ENCODE assay signal across 8 cellular contexts in the genomic region with DNA sequence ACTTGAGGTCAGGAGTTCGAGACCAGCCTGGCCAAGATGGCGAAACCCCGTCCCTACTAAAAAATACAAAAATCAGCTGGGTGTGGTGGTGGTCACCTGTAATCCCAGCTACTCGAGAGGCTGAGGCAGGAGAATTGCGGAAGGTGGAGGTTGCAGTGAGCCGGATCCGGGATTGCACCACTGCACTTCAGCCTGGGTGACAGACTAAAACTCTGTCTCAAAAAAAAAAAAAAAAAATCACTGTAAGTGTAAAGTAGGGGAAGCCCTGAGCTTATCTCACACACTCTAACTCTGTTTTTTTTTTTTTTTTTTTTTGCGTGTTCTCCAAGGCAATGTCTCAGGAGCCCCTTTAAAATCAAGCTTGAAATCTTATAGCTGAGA. TPM values are rescaled to one million over a fixed set of nuclear protein-coding genes. Genes with fewer than 3 reads are reported as not detected.
DNase-seq lines count a peak whose midpoint lies in the region; ATAC-seq, FAIRE-seq and TF ChIP-seq lines count a peak whose summit lies in the region.

No MANE protein-coding gene starts in this region.

- ATAC-seq in HG02759 (IDR thresholded peaks at IDR 0.05; ENCODE audit: unreplicated experiment), result no peak
- no peak for ATAC-seq in GM21737 (IDR thresholded peaks at IDR 0.05; ENCODE audit: unreplicated experiment)

- no peak for TF ChIP-seq CTCF in AG04450 (IDR thresholded peaks at IDR 0.05; ENCODE audit: low read depth, low read length)
- no peak for TF ChIP-seq CTCF in colonic mucosa (IDR thresholded peaks at IDR 0.05)

- FAIRE-seq in frontal cortex (lab: Jason Lieb, UNC), result no peak

- peak overlapping the region; percentile 82; the same call in 1 of the 2 replicates for H3K4me3 ChIP-seq in AG04450 (ENCODE audit: low read depth, low read length)
- H3K4me3 ChIP-seq in colonic mucosa, result no peak overlapping the region
- H3K4me3 ChIP-seq in muscle layer of duodenum (ENCODE audit: low read depth in 1 of 2, low read length in 2 of 2), result peak overlapping the region; percentile 73 to 93

- H3K27me3 ChIP-seq in AG04450 (ENCODE audit: control insufficient read depth, insufficient read depth, low read length) (no peaks in the 10 kb centered on the region), colonic mucosa (no peaks in the 10 kb centered on the region), muscle layer of duodenum (ENCODE audit: low read depth, low read length) (no peaks in the 10 kb centered on the region)

- intact Hi-C loops in colonic mucosa (cut with DNase I), result no loop called here

- POLR2A ChIA-PET in AG04450 (lab: Yijun Ruan, JAX), result interaction anchor here (0.6 to 2.0 kb wide), 7 partner anchors 10 to 116 kb away, joined by 3 to 11 read pairs (median 6); partner anchors contain the start of gene TIMELESS

- DNase-seq in AG04450 (ENCODE audit: low read depth, low spot score), result no peak
- DNase-seq in colonic mucosa, result no peak
- DNase-seq in frontal cortex (ENCODE audit: low spot score in 2 of 2), result no peak
- DNase-seq in GF-D8 (lab: John Stamatoyannopoulos, UW), result no peak

- CTCF ChIA-PET in AG04450 (lab: Charles Lee), result interaction anchor here (0.7 to 3.5 kb wide), 7 partner anchors 8 to 115 kb away, joined by 3 to 25 read pairs (median 8); no protein-coding TSS in a partner anchor

- H3K27ac ChIP-seq in AG04450 (ENCODE audit: low read depth, low read length), result peak overlapping the region; percentile 22
- peak overlapping the region; percentile 45 for H3K27ac ChIP-seq in KOPT-K1 (ENCODE audit: low read depth, low read length, poor library complexity, severe bottlenecking)
- peak overlapping the region; percentile 77 for H3K27ac ChIP-seq in colonic mucosa
- peak overlapping the region; percentile 96 for H3K27ac ChIP-seq in muscle layer of duodenum (ENCODE audit: low read length)

- H3K9me3 ChIP-seq in AG04450 (ENCODE audit: control insufficient read depth, insufficient read depth, low read length) (no peaks in the 10 kb centered on the region), KOPT-K1 (ENCODE audit: insufficient read depth, low read length, poor library complexity, severe bottlenecking) (no peaks in the 10 kb centered on the region), colonic mucosa (no peaks in the 10 kb centered on the region), muscle layer of duodenum (ENCODE audit: control insufficient read depth in 1 of 2, low read length in 2 of 2) (no peaks in the 10 kb centered on the region)

- H3K36me3 ChIP-seq in KOPT-K1 (ENCODE audit: insufficient read depth, low read length) (no peaks in the 10 kb centered on the region), colonic mucosa (no peaks in the 10 kb centered on the region), muscle layer of duodenum (ENCODE audit: control insufficient read depth in 1 of 2, insufficient read depth in 2 of 2, low read length in 2 of 2) (peaks cover 0 to 9% of the 10 kb centered on the region in 2 donors)

- H3K4me1 ChIP-seq in colonic mucosa (no peaks in the 10 kb centered on the region), muscle layer of duodenum (ENCODE audit: control insufficient read depth in 1 of 2, insufficient read depth in 2 of 2, low read length in 2 of 2) (peaks cover 0 to 5% of the 10 kb centered on the region in 2 donors)

- peak overlapping the region in 1 of 2 donors; percentile 76 for H3K9ac ChIP-seq in colonic mucosa (ENCODE audit: low read depth in 2 of 2, low read length in 2 of 2)

RNA-seq across cellular contexts. Expression of gene RBMS2, which starts 0.4 kb away (rescaled TPM):
- 96.4 and 117 TPM in 2 replicates for polyA plus RNA-seq in AG04450 (2011; rRNA removed)
- 172 and 208 TPM in 2 replicates for polyA minus RNA-seq in AG04450 (2011; rRNA and poly(A)+ RNA removed)
- total RNA-seq in colonic mucosa (10 to 100 TPM; 16.8 to 42.7 TPM), frontal cortex (2.4 TPM)

RNA-seq across cellular contexts. Expression of gene GLS2, which starts 33.2 kb away (rescaled TPM):
- 0.10 and 0.12 TPM in 2 replicates for polyA plus RNA-seq in AG04450 (2011; rRNA removed)
- 0.09 TPM in 1 of 2 replicates, not detected in the other for polyA minus RNA-seq in AG04450 (2011; rRNA and poly(A)+ RNA removed)
- total RNA-seq in colonic mucosa (1 to 10 TPM; 1.7 to 3.0 TPM), frontal cortex (4.1 TPM)

RNA-seq across cellular contexts. Expression of gene SPRYD4, which starts 52.8 kb away (rescaled TPM):
- 2.0 TPM in 2 replicates for polyA plus RNA-seq in AG04450 (2011; rRNA removed)
- polyA minus RNA-seq in AG04450 (2011; rRNA and poly(A)+ RNA removed), result 2.4 and 2.7 TPM in 2 replicates
- 1 to 10 TPM; 4.0 to 4.2 TPM for total RNA-seq in colonic mucosa
- total RNA-seq in frontal cortex, result 1.2 TPM

Comparison
In these comparisons a context has a peak if more than half of its experiments do, and no peak if none do; other contexts are left out.
1. H3K27ac ChIP-seq: peak in every context shown above with its lines; median percentile 96 in muscle layer of duodenum; 77 in colonic mucosa; 45 in KOPT-K1; 22 in AG04450.